8 cellular contexts compared by ENCODE assay signal in the genomic region with DNA sequence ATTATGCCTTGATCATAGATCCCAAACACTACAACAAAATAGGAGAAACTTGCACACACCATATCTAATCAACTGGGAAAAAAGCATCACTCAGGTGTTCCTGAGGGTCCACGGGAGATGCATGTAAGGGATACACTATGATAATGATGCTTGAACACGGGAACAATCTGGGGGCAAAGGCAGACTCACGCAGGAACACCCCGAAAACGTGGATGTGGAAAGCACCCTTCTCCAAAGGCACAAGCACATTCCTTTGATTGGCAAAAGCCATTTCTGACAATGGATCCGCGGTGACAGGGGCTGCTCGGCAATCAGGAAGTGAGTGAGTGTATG. TPM values are rescaled to one million over a fixed set of nuclear protein-coding genes. Genes with fewer than 3 reads are reported as not detected.
DNase-seq lines count a peak whose midpoint lies in the region; ATAC-seq and TF ChIP-seq lines count a peak whose summit lies in the region.

No MANE protein-coding gene starts in this region.

- ATAC-seq in left colon (no peak), GM21367 (IDR thresholded peaks at IDR 0.05; ENCODE audit: unreplicated experiment) (no peak)

- H3K4me3 Mint-ChIP-seq in activated naive CD8-positive, alpha-beta T cell treated with anti-CD3 and anti-CD28 coated beads for 36 hours: peak overlapping the region; percentile 93

- no peaks in the 10 kb centered on the region for H3K36me3 Mint-ChIP-seq in activated naive CD8-positive, alpha-beta T cell treated with anti-CD3 and anti-CD28 coated beads for 36 hours

- H3K27me3 Mint-ChIP-seq in activated naive CD8-positive, alpha-beta T cell treated with anti-CD3 and anti-CD28 coated beads for 36 hours: no peaks in the 10 kb centered on the region

- H3K27ac ChIP-seq in substantia nigra (ENCODE audit: low read depth, low read length, poor library complexity, severe bottlenecking): peak overlapping the region; percentile 99

- DNase-seq in AG10803 (ENCODE audit: low read depth) (no peak), HFF-Myc (ENCODE audit: extremely low read depth, low read depth) (no peak), left colon (peak; percentile 33 to 40), substantia nigra (lab: John Stamatoyannopoulos, UW) (peak in 10 of 49 donors; percentile 8 to 46 (median 26)), cerebellar nuclear complex (lab: John Stamatoyannopoulos, UW) (no peak), EL (no peak)
- DNase-seq in activated naive CD8-positive, alpha-beta T cell treated with anti-CD3 and anti-CD28 coated beads for 36 hours: no peak

- peaks cover 51% of the 10 kb centered on the region for H3K4me1 Mint-ChIP-seq in activated naive CD8-positive, alpha-beta T cell treated with anti-CD3 and anti-CD28 coated beads for 36 hours

- H3K4me3 ChIP-seq in AG10803 (ENCODE audit: low read length) (peak overlapping the region; percentile 89), HFF-Myc (replicated peaks; ENCODE audit: low read depth, low read length) (peak overlapping the region; percentile 84)

- intact Hi-C loops in left colon (cut with DNase I, micrococcal nuclease): no loop called here

- H3K9me3 Mint-ChIP-seq in activated naive CD8-positive, alpha-beta T cell treated with anti-CD3 and anti-CD28 coated beads for 36 hours: no peaks in the 10 kb centered on the region

- TF ChIP-seq CTCF in AG10803 (conservative IDR thresholded peaks at IDR 0.05; ENCODE audit: low read length) (no peak), HFF-Myc (IDR thresholded peaks at IDR 0.05; ENCODE audit: low read depth, low read length, missing control alignments) (no peak)

- peak overlapping the region; percentile 95 for H3K27ac Mint-ChIP-seq in activated naive CD8-positive, alpha-beta T cell treated with anti-CD3 and anti-CD28 coated beads for 36 hours

RNA-seq across cellular contexts. Expression of a gene that starts 1.3 kb away (rescaled TPM):
- 1 to 10 TPM; 5.3 to 5.5 TPM for total RNA-seq in activated naive CD8-positive, alpha-beta T cell treated with anti-CD3 and anti-CD28 coated beads for 36 hours
- 10 to 100 TPM; 52.4 to 53.2 TPM for total RNA-seq in left colon

RNA-seq across cellular contexts. Expression of a gene that starts 53.9 kb away (rescaled TPM):
- 100 to 1,000 TPM; 441 to 451 TPM for total RNA-seq in activated naive CD8-positive, alpha-beta T cell treated with anti-CD3 and anti-CD28 coated beads for 36 hours
- 100 to 1,000 TPM; 213 to 244 TPM for total RNA-seq in left colon

Comparison
In these comparisons a context has a peak if more than half of its experiments do, and no peak if none do; other contexts are left out.
1. DNase-seq: peak in left colon (2 of 2); none in AG10803 (single experiment), HFF-Myc (single experiment), activated naive CD8-positive, alpha-beta T cell treated with anti-CD3 and anti-CD28 coated beads for 36 hours (single experiment), cerebellar nuclear complex (0 of 2) and EL (single experiment).
2. RNA of a gene that starts 1.3 kb away (total RNA-seq): 52.4 to 53.2 TPM in left colon; 5.3 to 5.5 TPM in activated naive CD8-positive, alpha-beta T cell treated with anti-CD3 and anti-CD28 coated beads for 36 hours; every median in the first group is over 4 times any median in the second.